26 cellular contexts compared by ENCODE assay signal in genomic region chr14:47678157-47678556, GRCh38. TPM values are rescaled to one million over a fixed set of nuclear protein-coding genes. Genes with fewer than 3 reads are reported as not detected.
A peak's percentile ranks its signal among the peaks of the same experiment; 100 is the strongest.
DNase-seq lines count a peak whose midpoint lies in the region; ATAC-seq, FAIRE-seq and TF ChIP-seq lines count a peak whose summit lies in the region.
"Had no signal": no experiment of that assay in that cellular context is flagged by ENCODE, and none has a peak within 500 bp of the region (broad histone marks: within the 10 kb centered on the region; RNA-seq: fewer than 3 reads in every experiment).

No MANE protein-coding gene starts in this region.

- POLR2A ChIA-PET in HepG2 (lab: Yijun Ruan, JAX), result no interaction called here

- H3K4me1 ChIP-seq in HepG2 (ENCODE audit: insufficient read depth, low read length), result no peaks in the 10 kb centered on the region
- peaks cover 0 to 10% (median 0%) of the 10 kb centered on the region in 4 donors for H3K4me1 ChIP-seq in right lobe of liver
- H3K4me1 ChIP-seq: parathyroid adenoma had no signal

- intact Hi-C loops in HepG2 (cut with micrococcal nuclease; ENCODE audit: unreplicated experiment) (no loop called here), right lobe of liver (cut with DNase I) (no loop called here)

- ATAC-seq in HepG2, result peak; percentile 42; the same call in 1 of the 3 replicates
- ATAC-seq in right lobe of liver, result no peak
- ATAC-seq in HG02840 (IDR thresholded peaks at IDR 0.05; ENCODE audit: low FRiP score, unreplicated experiment), result no peak
- ATAC-seq: activated CD4-positive, CD25-positive, alpha-beta regulatory T cell treated with anti-CD3 and anti-CD28 coated beads, Interleukin-2, amount 50 U/mL, for 24 hours; heart left ventricle; right cardiac atrium; stimulated activated effector memory CD8-positive, alpha-beta T cell treated with anti-CD3 and anti-CD28 coated beads, Interleukin-12 subunit alpha, Interleukin-12 subunit beta, amount 100 ng/mL, for 72 hours had no signal

- no peak for TF ChIP-seq EP300 in HepG2 (IDR thresholded peaks at IDR 0.05; ENCODE audit: low read depth in 2 of 2, low read length in 2 of 2)
- TF ChIP-seq EP300 in HepG2 (CRISPR knock-in tag; IDR thresholded peaks at IDR 0.05; ENCODE audit: borderline replicate concordance), result no peak

- no peak for TF ChIP-seq RAD21 in HepG2 (CRISPR knock-in tag; IDR thresholded peaks at IDR 0.05)

- no peaks in the 10 kb centered on the region for H3K9me3 ChIP-seq in HepG2 (ENCODE audit: low read length)
- no peaks in the 10 kb centered on the region for H3K9me3 ChIP-seq in right lobe of liver
- H3K9me3 ChIP-seq: heart left ventricle had no signal

- in situ Hi-C loops in HepG2 (cut with HindIII; ENCODE audit: extremely low pct_ligation_motif_present, low pct_unique_long_range_greater_than_20kb), result no loop called here

- no peak for TF ChIP-seq CTCF in HepG2 (CRISPR knock-in tag; IDR thresholded peaks at IDR 0.05)
- TF ChIP-seq CTCF in right lobe of liver (IDR thresholded peaks at IDR 0.05), result no peak
- peak; percentile 16 for TF ChIP-seq CTCF in epithelial cell of esophagus (IDR thresholded peaks at IDR 0.05; ENCODE audit: insufficient read depth, low read depth, low read length, missing control alignments)

- FAIRE-seq in HepG2 (lab: Jason Lieb, UNC), result no peak

- H3K36me3 ChIP-seq in HepG2 (replicated peaks in 1 of 2; ENCODE audit: control insufficient read depth in 1 of 2, insufficient read depth in 2 of 2, low read length in 2 of 2), result no peaks in the 10 kb centered on the region
- H3K36me3 ChIP-seq in right lobe of liver, result no peaks in the 10 kb centered on the region
- H3K36me3 ChIP-seq: heart left ventricle had no signal

- H4K20me1 ChIP-seq in HepG2 (ENCODE audit: insufficient read depth, low read length), result no peaks in the 10 kb centered on the region

- H3K9ac ChIP-seq in HepG2 (ENCODE audit: insufficient read depth, low read depth, low read length), result no peak overlapping the region
- H3K9ac ChIP-seq: parathyroid adenoma had no signal

- no peak overlapping the region for H3K4me3 ChIP-seq in HepG2 (replicated peaks in 1 of 3; ENCODE audit: insufficient read depth in 1 of 3, low read depth in 2 of 3, low read length in 3 of 3)
- no peak overlapping the region for H3K4me3 ChIP-seq in right lobe of liver
- H3K4me3 ChIP-seq in epithelial cell of esophagus (ENCODE audit: low read length), result no peak overlapping the region
- H3K4me3 ChIP-seq: heart left ventricle had no signal

- H2AFZ ChIP-seq in HepG2 (ENCODE audit: low read length), result no peak overlapping the region
- H2AFZ ChIP-seq: parathyroid adenoma had no signal

- CTCF ChIA-PET in HepG2 (lab: Yijun Ruan, JAX; ENCODE audit: low intra/inter-chr PET ratio, low total read pairs), result no interaction called here

- 0% methylated on average over 2 of the region's 2 CpGs for WGBS in HepG2 (ENCODE audit: low lambda C conversion rate)
- WGBS in right lobe of liver (ENCODE audit: insufficient coverage, low coverage, low lambda C conversion rate, missing lambda C conversion rate), result 44% methylated on average over 2 of the region's 2 CpGs

- BruUV-seq in HepG2 (replicated peaks; lab: Mats Ljungman, UMichigan), result no TSS peak

- peaks cover 1 to 25% of the 10 kb centered on the region in 2 experiments; a peak in 4 of 5 replicates for H3K27me3 ChIP-seq in HepG2 (ENCODE audit: control insufficient read depth in 1 of 2, insufficient read depth in 2 of 2, low read length in 2 of 2)
- H3K27me3 ChIP-seq in right lobe of liver, result peaks cover 0 to 20% of the 10 kb centered on the region in 2 donors

- no peaks in the 10 kb centered on the region for H3K79me2 ChIP-seq in HepG2 (ENCODE audit: insufficient read depth, low read length)
- H3K79me2 ChIP-seq: parathyroid adenoma had no signal

- DNase-seq in HepG2 (ENCODE audit: low spot score) (peak; percentile 3), right lobe of liver (no peak), NCI-H526 treated with DMSO at 0.1 percent for 48 hours (lab: John Stamatoyannopoulos, UW) (peak; percentile 73), epithelial cell of esophagus (ENCODE audit: low read depth) (no peak), NCI-H1436 (lab: John Stamatoyannopoulos, UW) (no peak)
- no peak for DNase-seq in activated CD8-positive, alpha-beta memory T cell treated with anti-CD3 and anti-CD28 coated beads for 24 hours
- DNase-seq: activated CD4-positive, alpha-beta T cell treated with anti-CD3 and anti-CD28 coated beads, Interleukin-2, amount 50 U/mL, for 48 hours; activated CD8-positive, alpha-beta memory T cell treated with anti-CD3 and anti-CD28 coated beads, Interleukin-2, amount 50 U/mL, for 48 hours; activated naive CD4-positive, alpha-beta T cell treated with anti-CD3 and anti-CD28 coated beads, Interleukin-2, amount 50 U/mL, for 16 hours; amniotic stem cell; Calu3; heart left ventricle; kidney glomerular epithelial cell; NCI-H1092; NCI-H2029 treated with DMSO at 0.1 percent for 48 hours; NCI-H446; right cardiac atrium; stimulated activated CD4-positive, alpha-beta T cell treated with anti-CD3 and anti-CD28 coated beads, Interleukin-4, amount 100 ng/mL, for 24 hours; T-helper 1 cell; trophoblast cell had no signal

- H3K4me2 ChIP-seq in HepG2 (ENCODE audit: low read depth, low read length), result no peak overlapping the region

- H3K27ac ChIP-seq in HepG2 (ENCODE audit: extremely low read length, insufficient read depth, low read length) (no peak overlapping the region), right lobe of liver (no peak overlapping the region)
- H3K27ac ChIP-seq: heart left ventricle, HL-60, parathyroid adenoma had no signal

- TF ChIP-seq POLR2A in HepG2 (IDR thresholded peaks at IDR 0.05; ENCODE audit: insufficient read depth in 1 of 2, low read depth in 2 of 2, low read length in 2 of 2), result no peak
- TF ChIP-seq POLR2A in right lobe of liver (IDR thresholded peaks at IDR 0.05), result no peak

TF ChIP-seq in HepG2, 621 proteins besides CTCF, POLR2A, EP300 and RAD21 (continues in another document):
- TF ChIP-seq POLR2AphosphoS2 (IDR thresholded peaks at IDR 0.05; ENCODE audit: low read depth, low read length) (no peak), PRDM15 (CRISPR knock-in tag; IDR thresholded peaks at IDR 0.05) (no peak), HNRNPL (IDR thresholded peaks at IDR 0.05; ENCODE audit: low read depth, low read length) (no peak), ATF7 (IDR thresholded peaks at IDR 0.05) (no peak), ATF7 (CRISPR knock-in tag; IDR thresholded peaks at IDR 0.05) (no peak), ZNF556 (CRISPR knock-in tag; IDR thresholded peaks at IDR 0.05; ENCODE audit: borderline replicate concordance) (no peak), PAF1 (CRISPR knock-in tag; IDR thresholded peaks at IDR 0.05) (no peak), SRSF9 (IDR thresholded peaks at IDR 0.05; ENCODE audit: borderline replicate concordance, insufficient read depth, low read depth, low read length, poor library complexity, severe bottlenecking) (no peak), ZNF12 (CRISPR knock-in tag; IDR thresholded peaks at IDR 0.05) (no peak)

RNA-seq across cellular contexts. Expression of gene MDGA2, which starts 2.8 kb away (rescaled TPM):
- total RNA-seq in HepG2 (2016; rRNA removed; fragmentation: Illumina TruSeq; extraction: Trizol) (not detected in 2 replicates), right lobe of liver (under 1 TPM in 3 of 6 experiments, not detected in 3; 0.17 to 0.53 (median 0.27) TPM)
- total RNA-seq in HepG2 (2016; cell fraction: cytosol; rRNA removed; fragmentation: Illumina TruSeq; extraction: Trizol; ENCODE audit: low read depth), result not detected in 2 replicates
- total RNA-seq in HepG2 (2016; cell fraction: insoluble cytoplasmic fraction; rRNA removed; fragmentation: Illumina TruSeq; extraction: Trizol), result not detected in 2 replicates
- not detected in 2 replicates for total RNA-seq in HepG2 (2016; cell fraction: membrane; rRNA removed; fragmentation: Illumina TruSeq; extraction: Trizol)
- not detected in 2 replicates for total RNA-seq in HepG2 (2016; cell fraction: nucleus; rRNA removed; fragmentation: Illumina TruSeq; extraction: Trizol)
- polyA plus RNA-seq in HepG2 (2011; rRNA removed), result not detected in 2 replicates
- not detected in 2 replicates for polyA plus RNA-seq in HepG2 (2011; cell fraction: cytosol; rRNA removed)
- not detected in 2 replicates for polyA plus RNA-seq in HepG2 (2011; cell fraction: nucleus; rRNA removed)
- polyA plus RNA-seq in HepG2 (2012), result not detected in 2 replicates
- polyA plus RNA-seq in HepG2 (2016; cell fraction: cytosol; fragmentation: Illumina TruSeq; extraction: Trizol; ENCODE audit: low read depth), result not detected in 2 replicates
- not detected in 2 replicates for polyA plus RNA-seq in HepG2 (2016; cell fraction: insoluble cytoplasmic fraction; fragmentation: Illumina TruSeq; extraction: Trizol; ENCODE audit: low read depth)
- polyA plus RNA-seq in HepG2 (2016; cell fraction: membrane; fragmentation: Illumina TruSeq; extraction: Trizol; ENCODE audit: low read depth), result not detected in 2 replicates
- polyA plus RNA-seq in HepG2 (2016; cell fraction: nucleus; fragmentation: Illumina TruSeq; extraction: Trizol; ENCODE audit: insufficient read depth, low read depth), result not detected in 2 replicates
- 0.14 TPM in 1 of 2 replicates, not detected in the other for polyA minus RNA-seq in HepG2 (2011; rRNA and poly(A)+ RNA removed; ENCODE audit: low replicate concordance)
- polyA minus RNA-seq in HepG2 (2011; cell fraction: cytosol; rRNA and poly(A)+ RNA removed), result not detected in 2 replicates
- polyA minus RNA-seq in HepG2 (2011; cell fraction: nucleus; rRNA and poly(A)+ RNA removed), result not detected in 2 replicates
- total RNA-seq: Calu3, lung microvascular endothelial cell had no signal
- polyA plus RNA-seq: heart left ventricle, right cardiac atrium had no signal

Comparison
In these comparisons a context has a peak if more than half of its experiments do, and no peak if none do; other contexts are left out.
1. DNase-seq: peak in HepG2 (single experiment) and NCI-H526 treated with DMSO at 0.1 percent for 48 hours (single experiment); none in right lobe of liver (0 of 3), epithelial cell of esophagus (single experiment), NCI-H1436 (single experiment) and activated CD8-positive, alpha-beta memory T cell treated with anti-CD3 and anti-CD28 coated beads for 24 hours (single experiment).